ENCODE assay signal across 1 cellular context in the genomic region with DNA sequence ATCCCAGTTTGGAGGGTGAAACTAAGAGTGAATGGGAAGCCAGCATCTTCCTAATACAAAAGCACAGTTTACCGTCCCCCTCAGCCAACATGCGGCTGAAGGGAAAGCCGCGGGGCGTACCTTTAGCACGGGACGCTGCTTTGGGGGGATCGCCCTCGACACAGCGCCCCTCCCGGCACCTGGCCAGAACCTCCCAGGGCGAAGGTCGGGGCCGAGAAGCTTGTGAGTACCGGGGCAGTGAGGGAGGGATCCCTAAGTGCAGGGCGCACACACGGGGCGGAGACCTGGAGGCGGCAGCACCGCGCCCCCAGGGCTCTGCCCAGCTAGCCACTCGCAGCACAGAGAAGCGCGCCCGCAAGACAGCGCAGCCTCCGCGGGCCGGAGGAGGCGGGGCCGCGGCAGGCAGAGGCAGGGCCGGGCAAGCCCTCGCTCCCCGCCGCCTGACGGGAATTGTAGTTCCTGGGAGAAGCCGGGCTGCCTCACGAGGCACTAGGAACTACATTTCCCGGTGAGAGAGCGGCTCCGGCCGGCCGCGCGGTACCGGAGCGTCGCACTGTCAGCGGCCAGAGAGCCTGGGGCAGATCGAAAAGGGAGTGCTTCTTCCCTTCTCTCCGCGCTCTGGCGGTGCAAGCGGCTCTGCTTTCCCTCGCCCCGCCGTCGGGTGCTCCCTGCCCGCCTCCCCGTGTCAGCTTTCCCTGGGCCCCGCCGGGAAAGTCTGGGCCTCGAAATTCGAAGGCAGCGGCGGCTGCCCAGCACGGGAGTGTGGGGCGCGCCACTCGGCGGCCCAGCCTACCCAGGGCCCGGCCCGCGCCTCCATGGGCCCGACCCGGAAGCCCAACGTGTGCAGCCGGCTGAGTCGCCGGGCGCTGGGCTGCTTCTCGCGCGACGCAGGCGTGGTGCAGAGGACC.
TF ChIP-seq lines count a peak whose summit lies in the region.

A gene with protein sequence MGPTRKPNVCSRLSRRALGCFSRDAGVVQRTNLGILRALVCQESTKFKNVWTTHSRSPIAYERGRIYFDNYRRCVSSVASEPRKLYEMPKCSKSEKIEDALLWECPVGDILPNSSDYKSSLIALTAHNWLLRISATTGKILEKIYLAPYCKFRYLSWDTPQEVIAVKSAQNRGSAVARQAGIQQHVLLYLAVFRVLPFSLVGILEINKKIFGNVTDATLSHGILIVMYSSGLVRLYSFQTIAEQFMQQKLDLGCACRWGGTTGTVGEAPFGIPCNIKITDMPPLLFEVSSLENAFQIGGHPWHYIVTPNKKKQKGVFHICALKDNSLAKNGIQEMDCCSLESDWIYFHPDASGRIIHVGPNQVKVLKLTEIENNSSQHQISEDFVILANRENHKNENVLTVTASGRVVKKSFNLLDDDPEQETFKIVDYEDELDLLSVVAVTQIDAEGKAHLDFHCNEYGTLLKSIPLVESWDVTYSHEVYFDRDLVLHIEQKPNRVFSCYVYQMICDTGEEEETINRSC (plus strand): TSS at position 464 of the 908 bp plus-strand sequence. CDS start 352 bp downstream, at position 816.
A gene with protein sequence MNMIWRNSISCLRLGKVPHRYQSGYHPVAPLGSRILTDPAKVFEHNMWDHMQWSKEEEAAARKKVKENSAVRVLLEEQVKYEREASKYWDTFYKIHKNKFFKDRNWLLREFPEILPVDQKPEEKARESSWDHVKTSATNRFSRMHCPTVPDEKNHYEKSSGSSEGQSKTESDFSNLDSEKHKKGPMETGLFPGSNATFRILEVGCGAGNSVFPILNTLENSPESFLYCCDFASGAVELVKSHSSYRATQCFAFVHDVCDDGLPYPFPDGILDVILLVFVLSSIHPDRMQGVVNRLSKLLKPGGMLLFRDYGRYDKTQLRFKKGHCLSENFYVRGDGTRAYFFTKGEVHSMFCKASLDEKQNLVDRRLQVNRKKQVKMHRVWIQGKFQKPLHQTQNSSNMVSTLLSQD (minus strand): TSS at position 228 of the 908 bp plus-strand sequence. CDS start 41,805 bp downstream, outside the sequence.

TF ChIP-seq in K562, 482 proteins besides CTCF, POLR2A, EP300 and RAD21 (continued from another document and continues in another):
- TF ChIP-seq, protein P1, sequence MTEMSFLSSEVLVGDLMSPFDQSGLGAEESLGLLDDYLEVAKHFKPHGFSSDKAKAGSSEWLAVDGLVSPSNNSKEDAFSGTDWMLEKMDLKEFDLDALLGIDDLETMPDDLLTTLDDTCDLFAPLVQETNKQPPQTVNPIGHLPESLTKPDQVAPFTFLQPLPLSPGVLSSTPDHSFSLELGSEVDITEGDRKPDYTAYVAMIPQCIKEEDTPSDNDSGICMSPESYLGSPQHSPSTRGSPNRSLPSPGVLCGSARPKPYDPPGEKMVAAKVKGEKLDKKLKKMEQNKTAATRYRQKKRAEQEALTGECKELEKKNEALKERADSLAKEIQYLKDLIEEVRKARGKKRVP (CRISPR knock-in tag; IDR thresholded peaks at IDR 0.05) = 0 out of 2 replicates have a peak, but pooled peaks have one; percentile 35
- TF ChIP-seq, protein P2, sequence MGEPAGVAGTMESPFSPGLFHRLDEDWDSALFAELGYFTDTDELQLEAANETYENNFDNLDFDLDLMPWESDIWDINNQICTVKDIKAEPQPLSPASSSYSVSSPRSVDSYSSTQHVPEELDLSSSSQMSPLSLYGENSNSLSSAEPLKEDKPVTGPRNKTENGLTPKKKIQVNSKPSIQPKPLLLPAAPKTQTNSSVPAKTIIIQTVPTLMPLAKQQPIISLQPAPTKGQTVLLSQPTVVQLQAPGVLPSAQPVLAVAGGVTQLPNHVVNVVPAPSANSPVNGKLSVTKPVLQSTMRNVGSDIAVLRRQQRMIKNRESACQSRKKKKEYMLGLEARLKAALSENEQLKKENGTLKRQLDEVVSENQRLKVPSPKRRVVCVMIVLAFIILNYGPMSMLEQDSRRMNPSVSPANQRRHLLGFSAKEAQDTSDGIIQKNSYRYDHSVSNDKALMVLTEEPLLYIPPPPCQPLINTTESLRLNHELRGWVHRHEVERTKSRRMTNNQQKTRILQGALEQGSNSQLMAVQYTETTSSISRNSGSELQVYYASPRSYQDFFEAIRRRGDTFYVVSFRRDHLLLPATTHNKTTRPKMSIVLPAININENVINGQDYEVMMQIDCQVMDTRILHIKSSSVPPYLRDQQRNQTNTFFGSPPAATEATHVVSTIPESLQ (CRISPR knock-in tag; IDR thresholded peaks at IDR 0.05) = peak; percentile 93
- TF ChIP-seq XRCC4 (IDR thresholded peaks at IDR 0.05; ENCODE audit: extremely low read depth, insufficient read depth, insufficient read length) (no peak), HDAC2 (IDR thresholded peaks at IDR 0.05) (peak; percentile 24), ZNF212 (CRISPR knock-in tag; IDR thresholded peaks at IDR 0.05) (peak; percentile 28; the same call in 1 of the 2 replicates), CC2D1A (IDR thresholded peaks at IDR 0.05) (peak; percentile 97), ZSCAN32 (CRISPR knock-in tag; IDR thresholded peaks at IDR 0.05) (no peak), PCBP1 (IDR thresholded peaks at IDR 0.05; ENCODE audit: low read depth, low read length, poor library complexity, severe bottlenecking) (peak; percentile 95), PCBP2 (IDR thresholded peaks at IDR 0.05; ENCODE audit: low read depth, low read length, poor library complexity, severe bottlenecking) (no peak), E2F3 (CRISPR knock-in tag; IDR thresholded peaks at IDR 0.05) (peak; percentile 84; the same call in 1 of the 2 replicates), ELF1 (tag; IDR thresholded peaks at IDR 0.05) (peak; percentile 95), MAFF (IDR thresholded peaks at IDR 0.05; ENCODE audit: low read length) (no peak), MTA3 (IDR thresholded peaks at IDR 0.05; ENCODE audit: borderline replicate concordance) (peak; percentile 87), TCF7 (IDR thresholded peaks at IDR 0.05; ENCODE audit: borderline replicate concordance) (peak; percentile 71; the same call in 1 of the 2 replicates), HCFC1 (IDR thresholded peaks at IDR 0.05; ENCODE audit: low read depth, low read length) (peak; percentile 98), ZNF121 (CRISPR knock-in tag; conservative IDR thresholded peaks at IDR 0.05) (no peak; the same call in 1 of the 2 replicates), ESRRA (IDR thresholded peaks at IDR 0.05; ENCODE audit: borderline replicate concordance, low read depth) (peak; percentile 85), ZNF134 (CRISPR knock-in tag; conservative IDR thresholded peaks at IDR 0.05) (0 out of 2 replicates have a peak, but pooled peaks have one; percentile 41), POLR2AphosphoS5 (IDR thresholded peaks at IDR 0.05; ENCODE audit: control insufficient read depth, insufficient read depth, low read depth, low read length) (peak; percentile 70), BCOR (IDR thresholded peaks at IDR 0.05) (no peak), PYGO2 (tag; IDR thresholded peaks at IDR 0.05) (no peak), ZNF224 (CRISPR knock-in tag; IDR thresholded peaks at IDR 0.05) (peak; percentile 10; the same call in 1 of the 2 replicates), MECOM (CRISPR knock-in tag; IDR thresholded peaks at IDR 0.05) (no peak), HDGF (IDR thresholded peaks at IDR 0.05) (no peak), JUND (IDR thresholded peaks at IDR 0.05; ENCODE audit: borderline replicate concordance, low read depth, low read length) (peak; percentile 33), JUND (tag; IDR thresholded peaks at IDR 0.05; ENCODE audit: borderline replicate concordance, low read depth, low read length) (0 out of 3 replicates have a peak, but pooled peaks have one; percentile 34), ETV5 (CRISPR knock-in tag; IDR thresholded peaks at IDR 0.05; ENCODE audit: low read depth) (peak; percentile 79)
- TF ChIP-seq, protein P3, sequence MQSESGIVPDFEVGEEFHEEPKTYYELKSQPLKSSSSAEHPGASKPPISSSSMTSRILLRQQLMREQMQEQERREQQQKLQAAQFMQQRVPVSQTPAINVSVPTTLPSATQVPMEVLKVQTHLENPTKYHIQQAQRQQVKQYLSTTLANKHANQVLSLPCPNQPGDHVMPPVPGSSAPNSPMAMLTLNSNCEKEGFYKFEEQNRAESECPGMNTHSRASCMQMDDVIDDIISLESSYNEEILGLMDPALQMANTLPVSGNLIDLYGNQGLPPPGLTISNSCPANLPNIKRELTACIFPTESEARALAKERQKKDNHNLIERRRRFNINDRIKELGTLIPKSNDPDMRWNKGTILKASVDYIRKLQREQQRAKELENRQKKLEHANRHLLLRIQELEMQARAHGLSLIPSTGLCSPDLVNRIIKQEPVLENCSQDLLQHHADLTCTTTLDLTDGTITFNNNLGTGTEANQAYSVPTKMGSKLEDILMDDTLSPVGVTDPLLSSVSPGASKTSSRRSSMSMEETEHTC (IDR thresholded peaks at IDR 0.05) = peak; percentile 61
- TF ChIP-seq, protein P4, sequence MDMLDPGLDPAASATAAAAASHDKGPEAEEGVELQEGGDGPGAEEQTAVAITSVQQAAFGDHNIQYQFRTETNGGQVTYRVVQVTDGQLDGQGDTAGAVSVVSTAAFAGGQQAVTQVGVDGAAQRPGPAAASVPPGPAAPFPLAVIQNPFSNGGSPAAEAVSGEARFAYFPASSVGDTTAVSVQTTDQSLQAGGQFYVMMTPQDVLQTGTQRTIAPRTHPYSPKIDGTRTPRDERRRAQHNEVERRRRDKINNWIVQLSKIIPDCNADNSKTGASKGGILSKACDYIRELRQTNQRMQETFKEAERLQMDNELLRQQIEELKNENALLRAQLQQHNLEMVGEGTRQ (CRISPR knock-in tag; IDR thresholded peaks at IDR 0.05) = no peak; the same call in 1 of the 2 replicates
- TF ChIP-seq, protein P5, sequence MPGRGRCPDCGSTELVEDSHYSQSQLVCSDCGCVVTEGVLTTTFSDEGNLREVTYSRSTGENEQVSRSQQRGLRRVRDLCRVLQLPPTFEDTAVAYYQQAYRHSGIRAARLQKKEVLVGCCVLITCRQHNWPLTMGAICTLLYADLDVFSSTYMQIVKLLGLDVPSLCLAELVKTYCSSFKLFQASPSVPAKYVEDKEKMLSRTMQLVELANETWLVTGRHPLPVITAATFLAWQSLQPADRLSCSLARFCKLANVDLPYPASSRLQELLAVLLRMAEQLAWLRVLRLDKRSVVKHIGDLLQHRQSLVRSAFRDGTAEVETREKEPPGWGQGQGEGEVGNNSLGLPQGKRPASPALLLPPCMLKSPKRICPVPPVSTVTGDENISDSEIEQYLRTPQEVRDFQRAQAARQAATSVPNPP (IDR thresholded peaks at IDR 0.05; ENCODE audit: borderline replicate concordance, insufficient read depth, insufficient read length) = no peak
- TF ChIP-seq, protein P6, sequence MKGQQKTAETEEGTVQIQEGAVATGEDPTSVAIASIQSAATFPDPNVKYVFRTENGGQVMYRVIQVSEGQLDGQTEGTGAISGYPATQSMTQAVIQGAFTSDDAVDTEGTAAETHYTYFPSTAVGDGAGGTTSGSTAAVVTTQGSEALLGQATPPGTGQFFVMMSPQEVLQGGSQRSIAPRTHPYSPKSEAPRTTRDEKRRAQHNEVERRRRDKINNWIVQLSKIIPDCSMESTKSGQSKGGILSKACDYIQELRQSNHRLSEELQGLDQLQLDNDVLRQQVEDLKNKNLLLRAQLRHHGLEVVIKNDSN (CRISPR knock-in tag; IDR thresholded peaks at IDR 0.05) = 0 out of 2 replicates have a peak, but pooled peaks have one; percentile 53
- TF ChIP-seq, protein P7, sequence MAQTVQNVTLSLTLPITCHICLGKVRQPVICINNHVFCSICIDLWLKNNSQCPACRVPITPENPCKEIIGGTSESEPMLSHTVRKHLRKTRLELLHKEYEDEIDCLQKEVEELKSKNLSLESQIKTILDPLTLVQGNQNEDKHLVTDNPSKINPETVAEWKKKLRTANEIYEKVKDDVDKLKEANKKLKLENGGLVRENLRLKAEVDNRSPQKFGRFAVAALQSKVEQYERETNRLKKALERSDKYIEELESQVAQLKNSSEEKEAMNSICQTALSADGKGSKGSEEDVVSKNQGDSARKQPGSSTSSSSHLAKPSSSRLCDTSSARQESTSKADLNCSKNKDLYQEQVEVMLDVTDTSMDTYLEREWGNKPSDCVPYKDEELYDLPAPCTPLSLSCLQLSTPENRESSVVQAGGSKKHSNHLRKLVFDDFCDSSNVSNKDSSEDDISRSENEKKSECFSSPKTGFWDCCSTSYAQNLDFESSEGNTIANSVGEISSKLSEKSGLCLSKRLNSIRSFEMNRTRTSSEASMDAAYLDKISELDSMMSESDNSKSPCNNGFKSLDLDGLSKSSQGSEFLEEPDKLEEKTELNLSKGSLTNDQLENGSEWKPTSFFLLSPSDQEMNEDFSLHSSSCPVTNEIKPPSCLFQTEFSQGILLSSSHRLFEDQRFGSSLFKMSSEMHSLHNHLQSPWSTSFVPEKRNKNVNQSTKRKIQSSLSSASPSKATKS (CRISPR knock-in tag; IDR thresholded peaks at IDR 0.05) = no peak
- TF ChIP-seq, protein P8, sequence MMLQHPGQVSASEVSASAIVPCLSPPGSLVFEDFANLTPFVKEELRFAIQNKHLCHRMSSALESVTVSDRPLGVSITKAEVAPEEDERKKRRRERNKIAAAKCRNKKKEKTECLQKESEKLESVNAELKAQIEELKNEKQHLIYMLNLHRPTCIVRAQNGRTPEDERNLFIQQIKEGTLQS (IDR thresholded peaks at IDR 0.05) = no peak
- TF ChIP-seq, protein P8 (CRISPR knock-in tag; conservative IDR thresholded peaks at IDR 0.05) = peak; percentile 55; the same call in 1 of the 2 replicates
- TF ChIP-seq, protein P9, sequence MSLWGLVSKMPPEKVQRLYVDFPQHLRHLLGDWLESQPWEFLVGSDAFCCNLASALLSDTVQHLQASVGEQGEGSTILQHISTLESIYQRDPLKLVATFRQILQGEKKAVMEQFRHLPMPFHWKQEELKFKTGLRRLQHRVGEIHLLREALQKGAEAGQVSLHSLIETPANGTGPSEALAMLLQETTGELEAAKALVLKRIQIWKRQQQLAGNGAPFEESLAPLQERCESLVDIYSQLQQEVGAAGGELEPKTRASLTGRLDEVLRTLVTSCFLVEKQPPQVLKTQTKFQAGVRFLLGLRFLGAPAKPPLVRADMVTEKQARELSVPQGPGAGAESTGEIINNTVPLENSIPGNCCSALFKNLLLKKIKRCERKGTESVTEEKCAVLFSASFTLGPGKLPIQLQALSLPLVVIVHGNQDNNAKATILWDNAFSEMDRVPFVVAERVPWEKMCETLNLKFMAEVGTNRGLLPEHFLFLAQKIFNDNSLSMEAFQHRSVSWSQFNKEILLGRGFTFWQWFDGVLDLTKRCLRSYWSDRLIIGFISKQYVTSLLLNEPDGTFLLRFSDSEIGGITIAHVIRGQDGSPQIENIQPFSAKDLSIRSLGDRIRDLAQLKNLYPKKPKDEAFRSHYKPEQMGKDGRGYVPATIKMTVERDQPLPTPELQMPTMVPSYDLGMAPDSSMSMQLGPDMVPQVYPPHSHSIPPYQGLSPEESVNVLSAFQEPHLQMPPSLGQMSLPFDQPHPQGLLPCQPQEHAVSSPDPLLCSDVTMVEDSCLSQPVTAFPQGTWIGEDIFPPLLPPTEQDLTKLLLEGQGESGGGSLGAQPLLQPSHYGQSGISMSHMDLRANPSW (CRISPR knock-in tag; IDR thresholded peaks at IDR 0.05) = peak; percentile 96
- TF ChIP-seq, protein P10, sequence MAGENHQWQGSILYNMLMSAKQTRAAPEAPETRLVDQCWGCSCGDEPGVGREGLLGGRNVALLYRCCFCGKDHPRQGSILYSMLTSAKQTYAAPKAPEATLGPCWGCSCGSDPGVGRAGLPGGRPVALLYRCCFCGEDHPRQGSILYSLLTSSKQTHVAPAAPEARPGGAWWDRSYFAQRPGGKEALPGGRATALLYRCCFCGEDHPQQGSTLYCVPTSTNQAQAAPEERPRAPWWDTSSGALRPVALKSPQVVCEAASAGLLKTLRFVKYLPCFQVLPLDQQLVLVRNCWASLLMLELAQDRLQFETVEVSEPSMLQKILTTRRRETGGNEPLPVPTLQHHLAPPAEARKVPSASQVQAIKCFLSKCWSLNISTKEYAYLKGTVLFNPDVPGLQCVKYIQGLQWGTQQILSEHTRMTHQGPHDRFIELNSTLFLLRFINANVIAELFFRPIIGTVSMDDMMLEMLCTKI (IDR thresholded peaks at IDR 0.05; ENCODE audit: partially characterized antibody) = no peak
